12 cellular contexts compared by ENCODE assay signal in genomic region chr1:161421456-161421855, GRCh38. TPM values are rescaled to one million over a fixed set of nuclear protein-coding genes. Genes with fewer than 3 reads are reported as not detected.
DNase-seq lines count a peak whose midpoint lies in the region; ATAC-seq, FAIRE-seq and TF ChIP-seq lines count a peak whose summit lies in the region.
"Had no signal": no experiment of that assay in that cellular context is flagged by ENCODE, and none has a peak within 500 bp of the region (broad histone marks: within the 10 kb centered on the region; RNA-seq: fewer than 3 reads in every experiment).

No MANE protein-coding gene starts in this region.

- no peak overlapping the region for H2BK15ac ChIP-seq in mesenchymal stem cell (ENCODE audit: low read depth, poor library complexity, severe bottlenecking)

- H3F3A ChIP-seq in SU-DHL-6 (ENCODE audit: insufficient read depth), result no peaks in the 10 kb centered on the region

- H3K9ac ChIP-seq in HCT116 (ENCODE audit: low read length) (no peak overlapping the region), SU-DHL-6 (ENCODE audit: low read length) (no peak overlapping the region), mesenchymal stem cell (ENCODE audit: low read length) (no peak overlapping the region)

- H3K79me2 ChIP-seq in HCT116 (ENCODE audit: insufficient read depth, low read length), result no peaks in the 10 kb centered on the region
- H3K79me2 ChIP-seq in SU-DHL-6 (ENCODE audit: insufficient read depth, low read length), result no peaks in the 10 kb centered on the region

- no peaks in the 10 kb centered on the region for H3K79me1 ChIP-seq in mesenchymal stem cell (replicated peaks; ENCODE audit: low read length, poor library complexity, severe bottlenecking)

- ATAC-seq in HCT116, result no peak

- H2BK120ac ChIP-seq in mesenchymal stem cell (ENCODE audit: low read depth, low read length), result no peak overlapping the region

- H3K27me3 ChIP-seq in HCT116 (ENCODE audit: insufficient read depth, low read length) (no peaks in the 10 kb centered on the region), SU-DHL-6 (ENCODE audit: low read length) (no peaks in the 10 kb centered on the region), mesenchymal stem cell (ENCODE audit: control insufficient read depth in 1 of 2, insufficient read depth in 1 of 2, low read length in 2 of 2) (peaks cover 0 to 5% of the 10 kb centered on the region in 2 experiments), ovary (no peaks in the 10 kb centered on the region)

- no peaks in the 10 kb centered on the region for H3K9me3 ChIP-seq in HCT116 (ENCODE audit: control insufficient read depth in 1 of 2, insufficient read depth in 1 of 2, low read depth in 1 of 2, low read length in 2 of 2)
- no peaks in the 10 kb centered on the region for H3K9me3 ChIP-seq in SU-DHL-6 (ENCODE audit: insufficient read depth, low read length)
- H3K9me3 ChIP-seq in mesenchymal stem cell (ENCODE audit: control insufficient read depth, low read length), result no peaks in the 10 kb centered on the region
- H3K9me3 ChIP-seq in ovary, result peaks cover 0 to 4% of the 10 kb centered on the region in 2 donors

- intact Hi-C loops in HCT116 (cut with micrococcal nuclease), result no loop called here
- intact Hi-C loops in ovary (cut with DNase I), result no loop called here

- POLR2A ChIA-PET in HCT116 (lab: Charles Lee), result no interaction called here

- H4K91ac ChIP-seq in mesenchymal stem cell (ENCODE audit: low read length), result no peak overlapping the region

- no peak for TF ChIP-seq RAD21 in HCT116 (IDR thresholded peaks at IDR 0.05; ENCODE audit: low read depth)

- no peak overlapping the region for H3K4ac ChIP-seq in mesenchymal stem cell (ENCODE audit: low read depth in 1 of 2, low read length in 2 of 2)

- no peak overlapping the region for H2BK12ac ChIP-seq in mesenchymal stem cell (ENCODE audit: low read length in 2 of 2)

- H3K4me3 ChIP-seq in HCT116 (replicated peaks in 1 of 2; ENCODE audit: low read depth in 1 of 2, low read length in 2 of 2), result no peak overlapping the region
- peak overlapping the region; percentile 2 for H3K4me3 ChIP-seq in SU-DHL-6 (ENCODE audit: insufficient read depth, low read length, poor library complexity, severe bottlenecking)
- peak overlapping the region in 1 of 2 experiments; percentile 69 for H3K4me3 ChIP-seq in mesenchymal stem cell (ENCODE audit: insufficient read depth in 1 of 2, low read depth in 1 of 2, low read length in 2 of 2)
- H3K4me3 ChIP-seq in ovary, result no peak overlapping the region

- H4K20me1 ChIP-seq in HCT116 (ENCODE audit: insufficient read depth) (no peaks in the 10 kb centered on the region), SU-DHL-6 (ENCODE audit: low read depth, low read length) (no peaks in the 10 kb centered on the region)

- CTCF ChIA-PET in HCT116 (lab: Charles Lee), result no interaction called here

- H3K4me1 ChIP-seq in HCT116 (ENCODE audit: control insufficient read depth in 1 of 2, insufficient read depth in 2 of 2, low read length in 2 of 2) (peaks cover 17 to 43% of the 10 kb centered on the region in 2 experiments), mesenchymal stem cell (ENCODE audit: control insufficient read depth, insufficient read depth, low read depth, low read length) (peaks cover 6% of the 10 kb centered on the region), ovary (ENCODE audit: insufficient read depth) (no peaks in the 10 kb centered on the region)

- H2AK5ac ChIP-seq in mesenchymal stem cell (ENCODE audit: low read length, severe bottlenecking), result no peak overlapping the region

- H3K4me2 ChIP-seq in HCT116 (ENCODE audit: low read length) (peak overlapping the region; percentile 54; the same call in 1 of the 2 replicates), SU-DHL-6 (ENCODE audit: low read depth, low read length, poor library complexity, severe bottlenecking) (peak overlapping the region; percentile 49), mesenchymal stem cell (ENCODE audit: low read length, poor library complexity, severe bottlenecking) (peak overlapping the region; percentile 71)

- no peak overlapping the region for H2BK5ac ChIP-seq in mesenchymal stem cell (ENCODE audit: low read depth, low read length, poor library complexity, severe bottlenecking)

- H4K8ac ChIP-seq in mesenchymal stem cell (ENCODE audit: low read length), result no peak overlapping the region

- FAIRE-seq in GM19239 (lab: Jason Lieb, UNC), result no peak

- DNase-seq in NCI-H2107 treated with DMSO at 0.1 percent for 48 hours (lab: John Stamatoyannopoulos, UW; ENCODE audit: unreplicated experiment) (peak; percentile 2), NCI-H2107 (lab: John Stamatoyannopoulos, UW) (no peak), HCT116 (ENCODE audit: low read depth, low spot score) (no peak), mesenchymal stem cell (no peak), GM19239 (ENCODE audit: insufficient read length, low spot score) (no peak), superior temporal gyrus (ENCODE audit: extremely low spot score) (no peak), ovary (no peak)

- no peak overlapping the region for H2AFZ ChIP-seq in HCT116 (ENCODE audit: low read depth, low read length, poor library complexity, severe bottlenecking)
- H2AFZ ChIP-seq in SU-DHL-6 (ENCODE audit: low read depth, low read length, severe bottlenecking), result no peak overlapping the region
- H2AFZ ChIP-seq in mesenchymal stem cell (ENCODE audit: low read depth, low read length), result no peak overlapping the region

- no peak overlapping the region for H3K18ac ChIP-seq in mesenchymal stem cell (ENCODE audit: low read depth in 1 of 2, low read length in 2 of 2)

- BruUV-seq in HCT116 (replicated peaks; lab: Mats Ljungman, UMichigan), result no TSS peak

- 23% methylated on average over 5 of the region's 9 CpGs for WGBS in mesenchymal stem cell
- 46 to 57% (median 50%) methylated on average over 9 of the region's 9 CpGs for WGBS in ovary, 3 donors

- TF ChIP-seq CTCF in HCT116 (IDR thresholded peaks at IDR 0.05 in 2 of 3, conservative IDR thresholded peaks at IDR 0.05 in 1 of 3; ENCODE audit: borderline replicate concordance in 1 of 3, insufficient read depth in 1 of 3, low read depth in 2 of 3, low read length in 2 of 3) (no peak), SU-DHL-6 (IDR thresholded peaks at IDR 0.05; ENCODE audit: insufficient read depth, low read length, poor library complexity, severe bottlenecking) (no peak), ovary (IDR thresholded peaks at IDR 0.05) (no peak)

- no peaks in the 10 kb centered on the region for H3K9me2 ChIP-seq in HCT116 (ENCODE audit: insufficient read depth)
- no peaks in the 10 kb centered on the region for H3K9me2 ChIP-seq in SU-DHL-6 (replicated peaks; ENCODE audit: insufficient read depth, low read length)

- TF ChIP-seq POLR2A in HCT116 (IDR thresholded peaks at IDR 0.05; ENCODE audit: borderline replicate concordance, extremely low read depth, insufficient read depth, insufficient read length), result no peak
- no peak for TF ChIP-seq POLR2A in ovary (IDR thresholded peaks at IDR 0.05)

- no peaks in the 10 kb centered on the region for H3K36me3 ChIP-seq in HCT116 (ENCODE audit: control insufficient read depth in 1 of 2, insufficient read depth in 2 of 2, low read length in 2 of 2)
- H3K36me3 ChIP-seq in SU-DHL-6 (ENCODE audit: low read length), result no peaks in the 10 kb centered on the region
- H3K36me3 ChIP-seq in mesenchymal stem cell (ENCODE audit: control insufficient read depth in 1 of 2, insufficient read depth in 2 of 2, low read depth in 1 of 2, low read length in 2 of 2), result no peaks in the 10 kb centered on the region
- H3K36me3 ChIP-seq in ovary, result no peaks in the 10 kb centered on the region

- no peak overlapping the region for H3K14ac ChIP-seq in mesenchymal stem cell (ENCODE audit: low read length in 2 of 2)

- no peak overlapping the region for H3K23ac ChIP-seq in mesenchymal stem cell (ENCODE audit: low read length in 2 of 2)

- H3K27ac ChIP-seq in HCT116 (ENCODE audit: low read depth, low read length) (no peak overlapping the region), SU-DHL-6 (ENCODE audit: low read depth, low read length) (no peak overlapping the region), mesenchymal stem cell (ENCODE audit: low read length, poor library complexity, severe bottlenecking) (no peak overlapping the region), ovary (no peak overlapping the region)
- H3K27ac ChIP-seq: RWPE1 had no signal

- RAD21 ChIA-PET in HCT116 (lab: Charles Lee; ENCODE audit: low non-redundant PET in 1 of 2, low total read pairs in 2 of 2, uncharacterized antibody in 2 of 2, unreplicated experiment in 2 of 2), result no interaction called here

- TF ChIP-seq EP300 in ovary (IDR thresholded peaks at IDR 0.05), result no peak

TF ChIP-seq in HCT116, 20 proteins besides CTCF, POLR2A, EP300 and RAD21 (continues in another document):
- no peak for TF ChIP-seq CBX3 (IDR thresholded peaks at IDR 0.05; ENCODE audit: low read depth)
- TF ChIP-seq YY1 (IDR thresholded peaks at IDR 0.05; ENCODE audit: extremely low read depth, insufficient replicate concordance, low read depth, low read length), result no peak
- no peak for TF ChIP-seq JUND (IDR thresholded peaks at IDR 0.05)
- no peak for TF ChIP-seq REST (IDR thresholded peaks at IDR 0.05; ENCODE audit: low read depth)
- TF ChIP-seq EZH2 (IDR thresholded peaks at IDR 0.05), result no peak

RNA-seq across cellular contexts. Expression of gene CFAP126, which starts 53.8 kb away (rescaled TPM):
- total RNA-seq in HCT116 (2021; ENCODE audit: unreplicated experiment) (not detected), ovary (10 to 100 TPM in 1 of 7 donors, 1 to 10 TPM in 3, not detected in 3; 1.5 to 15.2 (median 2.5) TPM)
- not detected in 2 replicates for polyA plus RNA-seq in HCT116 (2012)
- polyA plus RNA-seq in mesenchymal stem cell (2013, experiment 1 of 2), result not detected
- not detected for polyA plus RNA-seq in mesenchymal stem cell (2013, experiment 2 of 2)
- polyA plus RNA-seq in ovary, result under 1 TPM in 1 of 2 donors, not detected in 1; 0.11 TPM
- total RNA-seq: glomerular endothelial cell, urinary bladder had no signal
- polyA plus RNA-seq: AG04450, urinary bladder had no signal
